Comparison of ENCODE assay signal across 30 cellular contexts in the genomic region with DNA sequence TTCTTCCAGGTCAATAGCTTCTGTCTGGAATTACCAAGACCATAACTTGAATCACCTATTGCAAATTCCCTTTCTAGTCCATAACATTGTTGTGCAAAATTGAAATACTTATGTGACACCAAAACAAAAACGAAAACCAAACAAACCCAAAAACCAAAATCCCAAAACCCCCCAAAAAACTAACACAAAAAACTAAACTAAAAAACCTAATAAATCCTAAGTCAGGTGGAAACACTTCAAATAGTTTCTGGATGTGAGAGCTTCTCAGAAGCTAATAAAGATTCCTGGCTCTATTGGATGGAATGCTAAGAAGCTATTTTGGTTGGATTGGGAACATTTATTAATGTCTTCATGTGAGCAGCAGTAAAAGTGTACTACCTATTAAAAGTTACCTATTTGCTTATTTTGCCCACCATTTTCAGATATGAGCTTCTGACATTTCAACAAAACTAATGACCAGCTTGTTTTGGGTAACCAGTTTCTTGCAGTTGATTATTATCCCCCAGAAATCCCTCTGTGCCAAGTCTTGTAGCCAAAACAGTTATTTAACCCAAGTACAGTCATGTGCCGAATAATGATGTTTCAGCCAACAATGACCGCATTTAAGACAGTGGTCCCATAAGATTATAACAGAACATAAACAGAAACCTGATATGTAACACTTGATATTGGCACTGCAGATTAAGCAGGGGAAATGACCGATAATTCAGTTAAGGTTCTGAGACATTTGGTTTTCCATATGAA.
"Had no signal": no experiment of that assay in that cellular context is flagged by ENCODE, and none has a peak within 500 bp of the region (broad histone marks: within the 10 kb centered on the region; RNA-seq: fewer than 3 reads in every experiment).

No MANE protein-coding gene starts in this region.

- H3K9ac ChIP-seq: neural progenitor cell, parathyroid adenoma had no signal

- H3K4me3 ChIP-seq: esophagus squamous epithelium, gastroesophageal sphincter, heart right ventricle, left lung, mucosa of descending colon, neural progenitor cell, right atrium auricular region, transverse colon, upper lobe of right lung, vagina had no signal

- H3K36me3 Mint-ChIP-seq: naive B cell; natural killer cell treated with Interleukin-12 subunit alpha and Interleukin-12 subunit beta and Interleukin-15 and Interleukin-18, amount 100 ng/mL, for 72 hours; neural progenitor cell had no signal

- H3K27me3 ChIP-seq: esophagus squamous epithelium, gastroesophageal sphincter, heart right ventricle, left lung, neural progenitor cell, right atrium auricular region, transverse colon, vagina had no signal

- H3K27ac Mint-ChIP-seq: effector memory CD8-positive, alpha-beta T cell; mesothelial cell of epicardium; naive B cell; natural killer cell treated with Interleukin-12 subunit alpha and Interleukin-12 subunit beta and Interleukin-15 and Interleukin-18, amount 100 ng/mL, for 72 hours; neural progenitor cell; progenitor cell of endocrine pancreas; stimulated activated naive B cell treated with anti-CD40 and anti-IgM and Interleukin-4, amounts not matched to agents 10 μg/mL and 1 μg/mL and 100 μg/mL, for 72 hours; stimulated activated naive CD8-positive, alpha-beta T cell treated with anti-CD3 and anti-CD28 coated beads, Interleukin-15, Interleukin-2, amounts not matched to agents 100 ng/mL and 50 ng/mL, for 24 hours had no signal

- ATAC-seq: effector memory CD8-positive, alpha-beta T cell; foreskin keratinocyte; gastroesophageal sphincter; heart right ventricle; left cardiac atrium; left lung; mucosa of descending colon; natural killer cell treated with Interleukin-12 subunit alpha and Interleukin-12 subunit beta and Interleukin-15 and Interleukin-18, amount 100 ng/mL, for 72 hours; stimulated activated naive B cell treated with anti-CD40 and anti-IgM and Interleukin-4, amounts not matched to agents 10 μg/mL and 1 μg/mL and 100 μg/mL, for 72 hours; upper lobe of right lung had no signal

- H3K9me3 Mint-ChIP-seq: effector memory CD8-positive, alpha-beta T cell; mesothelial cell of epicardium; naive B cell; natural killer cell treated with Interleukin-12 subunit alpha and Interleukin-12 subunit beta and Interleukin-15 and Interleukin-18, amount 100 ng/mL, for 72 hours; neural progenitor cell; stimulated activated naive B cell treated with anti-CD40 and anti-IgM and Interleukin-4, amounts not matched to agents 10 μg/mL and 1 μg/mL and 100 μg/mL, for 72 hours; stimulated activated naive CD8-positive, alpha-beta T cell treated with anti-CD3 and anti-CD28 coated beads, Interleukin-15, Interleukin-2, amounts not matched to agents 100 ng/mL and 50 ng/mL, for 24 hours had no signal

- H3K79me2 ChIP-seq: parathyroid adenoma had no signal

- H3K27ac ChIP-seq: esophagus squamous epithelium, foreskin keratinocyte, gastroesophageal sphincter, heart right ventricle, left lung, neural progenitor cell, parathyroid adenoma, right atrium auricular region, transverse colon, upper lobe of right lung, vagina had no signal

- H3K36me3 ChIP-seq: esophagus squamous epithelium, gastroesophageal sphincter, left lung, neural progenitor cell, right atrium auricular region, transverse colon, upper lobe of right lung, vagina had no signal

- H3K27me3 Mint-ChIP-seq: natural killer cell treated with Interleukin-12 subunit alpha and Interleukin-12 subunit beta and Interleukin-15 and Interleukin-18, amount 100 ng/mL, for 72 hours; progenitor cell of endocrine pancreas had no signal

- H2AFZ ChIP-seq: neural progenitor cell, parathyroid adenoma had no signal

- H3K4me3 Mint-ChIP-seq: effector memory CD8-positive, alpha-beta T cell; mesothelial cell of epicardium; naive B cell; natural killer cell treated with Interleukin-12 subunit alpha and Interleukin-12 subunit beta and Interleukin-15 and Interleukin-18, amount 100 ng/mL, for 72 hours; neural progenitor cell; stimulated activated naive B cell treated with anti-CD40 and anti-IgM and Interleukin-4, amounts not matched to agents 10 μg/mL and 1 μg/mL and 100 μg/mL, for 72 hours; stimulated activated naive CD8-positive, alpha-beta T cell treated with anti-CD3 and anti-CD28 coated beads, Interleukin-15, Interleukin-2, amounts not matched to agents 100 ng/mL and 50 ng/mL, for 24 hours had no signal

- FAIRE-seq: endometrium, islet of Langerhans, small intestine had no signal

- H3K4me2 ChIP-seq: neural progenitor cell had no signal

- H3K4me1 ChIP-seq: esophagus squamous epithelium, foreskin keratinocyte, heart right ventricle, left lung, neural progenitor cell, parathyroid adenoma, right atrium auricular region, transverse colon, upper lobe of right lung, vagina had no signal

- DNase-seq: cortex of kidney; effector memory CD8-positive, alpha-beta T cell; erythroblast; esophagus squamous epithelium; foreskin keratinocyte; glutamatergic neuron; heart right ventricle; hippocampal formation; left cardiac atrium; left lung; mesenchymal stem cell; mucosa of descending colon; naive B cell; small intestine; stimulated activated CD4-positive, alpha-beta T cell treated with anti-CD3 and anti-CD28 coated beads, Interleukin-15, amount 100 ng/mL, for 24 hours; stimulated activated CD4-positive, alpha-beta T cell treated with anti-CD3 and anti-CD28 coated beads, Interleukin-2, amount 100 ng/mL, for 48 hours; stimulated activated naive B cell treated with anti-CD40 and anti-IgM and Interleukin-4, amounts not matched to agents 10 μg/mL and 1 μg/mL and 100 μg/mL, for 72 hours; transverse colon; upper lobe of right lung had no signal

- H3K9me3 ChIP-seq: esophagus squamous epithelium, gastroesophageal sphincter, heart right ventricle, left lung, mucosa of descending colon, right atrium auricular region, transverse colon, upper lobe of right lung, vagina had no signal

- H3K4me1 Mint-ChIP-seq: naive B cell; neural progenitor cell; stimulated activated naive B cell treated with anti-CD40 and anti-IgM and Interleukin-4, amounts not matched to agents 10 μg/mL and 1 μg/mL and 100 μg/mL, for 72 hours had no signal
